ENCODE assay signal across 9 cellular contexts in the genomic region with DNA sequence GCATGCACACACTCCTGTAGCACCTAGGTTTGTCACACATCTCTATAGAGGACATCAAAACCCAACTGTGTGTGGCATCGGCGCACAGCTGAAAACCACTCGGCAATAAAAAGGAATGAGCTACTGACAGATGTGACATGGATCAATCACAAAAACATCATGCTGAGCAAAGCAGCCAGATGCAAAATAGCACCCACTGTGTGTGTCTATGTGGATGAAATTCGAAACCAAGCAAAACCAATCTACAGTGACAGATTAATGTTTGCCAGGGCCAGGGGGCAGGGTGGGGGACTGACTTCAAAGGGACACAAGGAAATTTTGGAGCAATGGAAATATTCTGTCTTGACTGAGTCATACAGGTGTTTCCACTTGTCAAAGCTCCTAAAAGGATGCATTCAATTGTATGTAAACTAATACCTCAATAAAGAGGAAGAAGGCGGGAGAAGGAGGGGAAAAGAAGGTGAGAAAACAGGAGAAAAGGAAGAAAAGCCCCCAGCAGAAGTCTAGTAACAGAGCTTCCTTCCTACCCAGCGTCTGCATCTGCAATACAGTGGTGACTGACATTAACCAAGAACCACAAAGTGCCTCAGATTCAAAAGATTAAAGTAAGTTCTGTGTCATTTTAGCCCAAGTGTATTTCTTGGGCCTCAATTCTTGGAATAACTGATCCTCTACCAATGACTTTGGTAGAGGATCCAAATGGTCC. TPM values are rescaled to one million over a fixed set of nuclear protein-coding genes. Genes with fewer than 3 reads are reported as not detected.
DNase-seq lines count a peak whose midpoint lies in the region; ATAC-seq and TF ChIP-seq lines count a peak whose summit lies in the region.
"Had no signal": no experiment of that assay in that cellular context is flagged by ENCODE, and none has a peak within 500 bp of the region (broad histone marks: within the 10 kb centered on the region; RNA-seq: fewer than 3 reads in every experiment).

No MANE protein-coding gene starts in this region.

- peak; percentile 60 for ATAC-seq in GM21786 (IDR thresholded peaks at IDR 0.05; ENCODE audit: unreplicated experiment)
- ATAC-seq in RWPE2 (ENCODE audit: low read depth): peak; percentile 53; the same call in 2 of the 3 replicates

- peaks cover 43% of the 10 kb centered on the region for H3K36me3 ChIP-seq in BLaER1
- peaks cover 19% of the 10 kb centered on the region for H3K36me3 ChIP-seq in RWPE2 (ENCODE audit: low read depth)
- H3K36me3 ChIP-seq in colonic mucosa: no peaks in the 10 kb centered on the region
- H3K36me3 ChIP-seq: cardiac muscle cell had no signal

- TF ChIP-seq CTCF in RWPE2 (IDR thresholded peaks at IDR 0.05; ENCODE audit: poor library complexity, severe bottlenecking) (no peak), foreskin fibroblast (IDR thresholded peaks at IDR 0.05; ENCODE audit: low read depth, low read length) (no peak), colonic mucosa (IDR thresholded peaks at IDR 0.05) (no peak)

- H3K27ac ChIP-seq in BLaER1: no peak overlapping the region
- H3K27ac ChIP-seq in RWPE2 (ENCODE audit: poor library complexity, severe bottlenecking): no peak overlapping the region
- H3K27ac ChIP-seq in colonic mucosa: no peak overlapping the region
- H3K27ac ChIP-seq: cardiac muscle cell had no signal

- no peak overlapping the region for H3K4me3 ChIP-seq in BLaER1
- H3K4me3 ChIP-seq in RWPE2 (ENCODE audit: severe bottlenecking): no peak overlapping the region
- no peak overlapping the region for H3K4me3 ChIP-seq in foreskin fibroblast (ENCODE audit: low read depth in 1 of 2, low read length in 2 of 2)
- no peak overlapping the region for H3K4me3 ChIP-seq in colonic mucosa
- H3K4me3 ChIP-seq: cardiac muscle cell had no signal

- H3K9ac ChIP-seq in BLaER1: no peak overlapping the region
- H3K9ac ChIP-seq in colonic mucosa (ENCODE audit: low read depth in 2 of 2, low read length in 2 of 2): no peak overlapping the region

- H3K27me3 ChIP-seq in BLaER1 (no peaks in the 10 kb centered on the region), RWPE2 (ENCODE audit: insufficient read depth, poor library complexity, severe bottlenecking) (no peaks in the 10 kb centered on the region), colonic mucosa (no peaks in the 10 kb centered on the region)
- H3K27me3 ChIP-seq: cardiac muscle cell had no signal

- H3K9me3 ChIP-seq in BLaER1 (peaks cover 9% of the 10 kb centered on the region; the same call in 1 of the 2 replicates), RWPE2 (ENCODE audit: severe bottlenecking) (no peaks in the 10 kb centered on the region), colonic mucosa (no peaks in the 10 kb centered on the region)

- H4K20me1 ChIP-seq in BLaER1: peaks cover 97% of the 10 kb centered on the region

- intact Hi-C loops in colonic mucosa (cut with DNase I): no loop called here

- no peak for DNase-seq in RWPE2 (ENCODE audit: low spot score)
- DNase-seq in foreskin fibroblast: peak; percentile 49 to 77
- DNase-seq in colonic mucosa: no peak
- DNase-seq in SKM-1 treated with dmso at 0.1 percent for 144 hours (lab: John Stamatoyannopoulos, UW; ENCODE audit: unreplicated experiment): no peak
- no peak for DNase-seq in DMS79 (lab: John Stamatoyannopoulos, UW)
- no peak for DNase-seq in inferior parietal cortex (ENCODE audit: extremely low spot score)

- peak overlapping the region; percentile 11 for H3K4me2 ChIP-seq in BLaER1

- peaks cover 39% of the 10 kb centered on the region for H3K4me1 ChIP-seq in BLaER1
- peaks cover 44% of the 10 kb centered on the region for H3K4me1 ChIP-seq in RWPE2 (ENCODE audit: insufficient read depth, poor library complexity, severe bottlenecking)
- peaks cover 15% of the 10 kb centered on the region for H3K4me1 ChIP-seq in colonic mucosa

RNA-seq across cellular contexts. Expression of gene PACSIN2, which starts 49.8 kb away (rescaled TPM):
- 100 to 1,000 TPM; 143 to 160 TPM for total RNA-seq in colonic mucosa

Comparison
In these comparisons a context has a peak if more than half of its experiments do, and no peak if none do; other contexts are left out.
1. DNase-seq: peak in foreskin fibroblast (2 of 2); none in RWPE2 (single experiment), colonic mucosa (single experiment), SKM-1 treated with dmso at 0.1 percent for 144 hours (single experiment), DMS79 (single experiment) and inferior parietal cortex (single experiment).